Comparison of ENCODE assay signal across 1 cellular context in genomic region chr19:40425450-40426287, GRCh38.
TF ChIP-seq lines count a peak whose summit lies in the region.

Gene SERTAD1 (minus strand): TSS chr19:40425992. CDS start chr19:40423546, 2,446 bp downstream.

TF ChIP-seq in H1, 55 proteins besides CTCF, POLR2A, EP300 and RAD21:
- TF ChIP-seq CTBP2 (IDR thresholded peaks at IDR 0.05; ENCODE audit: borderline replicate concordance, insufficient read depth, insufficient read length, low read length) (no peak), GABPA (IDR thresholded peaks at IDR 0.05; ENCODE audit: borderline replicate concordance, insufficient read depth, low read length) (no peak), TAF1 (IDR thresholded peaks at IDR 0.05; ENCODE audit: low read depth, low read length) (peak; percentile 94), SUZ12 (IDR thresholded peaks at IDR 0.05; ENCODE audit: low read length) (no peak), RFX5 (IDR thresholded peaks at IDR 0.05; ENCODE audit: borderline replicate concordance, low read depth, low read length) (peak; percentile 61; the same call in 1 of the 2 replicates), BACH1 (IDR thresholded peaks at IDR 0.05; ENCODE audit: low read length) (0 out of 2 replicates have a peak, but pooled peaks have one; percentile 0), SIN3A (conservative IDR thresholded peaks at IDR 0.05 in 1 of 2, IDR thresholded peaks at IDR 0.05 in 1 of 2; ENCODE audit: low read depth in 1 of 2, low read length in 2 of 2) (peak; percentile 1 to 26; a peak in 1 of 4 replicates), ZNF274 (IDR thresholded peaks at IDR 0.05; ENCODE audit: borderline replicate concordance, extremely low read depth, low read length) (no peak), NRF1 (IDR thresholded peaks at IDR 0.05; ENCODE audit: low read depth, low read length) (peak; percentile 70), BRCA1 (IDR thresholded peaks at IDR 0.05; ENCODE audit: low read depth, low read length) (0 out of 2 replicates have a peak, but pooled peaks have one; percentile 4), E2F6 (IDR thresholded peaks at IDR 0.05) (no peak), CHD2 (IDR thresholded peaks at IDR 0.05; ENCODE audit: low read length) (peak; percentile 78), SP4 (IDR thresholded peaks at IDR 0.05; ENCODE audit: low read length) (peak; percentile 67), POLR2AphosphoS5 (IDR thresholded peaks at IDR 0.05; ENCODE audit: low read depth, low read length) (peak; percentile 87), HDAC2 (IDR thresholded peaks at IDR 0.05; ENCODE audit: borderline replicate concordance in 1 of 2, low read depth in 2 of 2, low read length in 2 of 2) (0 out of 4 replicates have a peak, but pooled peaks of 1 of the 2 experiments have one; percentile 1), NANOG (IDR thresholded peaks at IDR 0.05; ENCODE audit: insufficient read depth, low read depth, low read length, poor library complexity, severe bottlenecking) (peak; percentile 41), EGR1 (IDR thresholded peaks at IDR 0.05; ENCODE audit: borderline replicate concordance, low read depth, low read length) (peak; percentile 31; the same call in 1 of the 2 replicates), SP1 (IDR thresholded peaks at IDR 0.05; ENCODE audit: low read depth, low read length) (peak; percentile 84), TAF7 (optimal IDR thresholded peaks at IDR 0.05; ENCODE audit: borderline replicate concordance, low read depth, low read length) (peak; percentile 64), CREB1 (IDR thresholded peaks at IDR 0.05) (peak; percentile 58), KDM5A (IDR thresholded peaks at IDR 0.05; ENCODE audit: low read length) (peak; percentile 8; the same call in 1 of the 2 replicates), CHD1 (IDR thresholded peaks at IDR 0.05; ENCODE audit: low read depth, low read length) (no peak), KDM4A (IDR thresholded peaks at IDR 0.05; ENCODE audit: low read depth, low read length, severe bottlenecking) (peak; percentile 46), MAX (IDR thresholded peaks at IDR 0.05) (peak; percentile 41), SAP30 (IDR thresholded peaks at IDR 0.05; ENCODE audit: insufficient read depth, insufficient replicate concordance, low read length) (peak; percentile 39), TBP (IDR thresholded peaks at IDR 0.05; ENCODE audit: low read depth, low read length) (peak; percentile 96), PHF8 (conservative IDR thresholded peaks at IDR 0.05; ENCODE audit: low read depth, low read length) (peak; percentile 62)
